Comparison of ENCODE assay signal across 14 cellular contexts in genomic region chr6:6793388-6794250, GRCh38.
DNase-seq lines count a peak whose midpoint lies in the region; ATAC-seq and TF ChIP-seq lines count a peak whose summit lies in the region.
"Had no signal": no experiment of that assay in that cellular context is flagged by ENCODE, and none has a peak within 500 bp of the region (broad histone marks: within the 10 kb centered on the region; RNA-seq: fewer than 3 reads in every experiment).

No MANE protein-coding gene starts in this region.

- H2AFZ ChIP-seq in PC-9 (no peak overlapping the region), hepatocyte (no peak overlapping the region)

- in situ Hi-C loops in GM13976 (cut with MboI; ENCODE audit: low sequenced_read_pairs, unreplicated experiment) = no loop called here

- CTCF ChIA-PET in PC-9 (lab: Charles Lee) = interaction anchor here (0.6 kb wide), 1 partner anchor 97 kb away, joined by 3 read pairs; no protein-coding TSS in a partner anchor

- H3K9me3 ChIP-seq in left lung = no peaks in the 10 kb centered on the region
- H3K9me3 ChIP-seq in PC-9 (ENCODE audit: insufficient read depth, low read depth) = no peaks in the 10 kb centered on the region
- H3K9me3 ChIP-seq in hepatocyte (ENCODE audit: low read depth) = no peaks in the 10 kb centered on the region
- H3K9me3 ChIP-seq: pancreas had no signal

- intact Hi-C loops in left lung (cut with DNase I) (no loop called here), PC-9 (cut with micrococcal nuclease; ENCODE audit: unreplicated experiment) (no loop called here)

- TF ChIP-seq CTCF in GM13976 (IDR thresholded peaks at IDR 0.05; ENCODE audit: borderline replicate concordance, control extremely low read depth, extremely low read depth, insufficient read depth, missing control alignments) (no peak), left lung (IDR thresholded peaks at IDR 0.05) (no peak), PC-9 (conservative IDR thresholded peaks at IDR 0.05) (no peak), hepatocyte (IDR thresholded peaks at IDR 0.05; ENCODE audit: poor library complexity) (no peak)

- H3F3A ChIP-seq in PC-9 (ENCODE audit: insufficient read depth, low read depth) = peaks cover 5% of the 10 kb centered on the region

- DNase-seq in AML-193 (lab: John Stamatoyannopoulos, UW) = peak; percentile 97 to 98
- peak; percentile 34 for DNase-seq in GM13976 (ENCODE audit: low spot score)
- peak; percentile 95 for DNase-seq in SKM-1 treated with dmso at 0.1 percent for 144 hours (lab: John Stamatoyannopoulos, UW; ENCODE audit: unreplicated experiment)
- peak; percentile 58 to 80 for DNase-seq in left lung
- DNase-seq in PC-9 = no peak
- no peak for DNase-seq in hepatocyte (ENCODE audit: low spot score)
- DNase-seq: activated CD8-positive, alpha-beta memory T cell treated with anti-CD3 and anti-CD28 coated beads, Interleukin-2, amount 50 U/mL, for 4 hours; mesendoderm; NCI-H2029 treated with DMSO at 0.1 percent for 48 hours; OCI-M1; pancreas; stimulated activated naive CD4-positive, alpha-beta T cell had no signal

- WGBS in hepatocyte (ENCODE audit: low lambda C conversion rate, missing lambda C conversion rate) = 88% methylated on average over 9 of the region's 9 CpGs

- H3K27ac ChIP-seq in left lung (peak overlapping the region; percentile 22 to 79), PC-9 (no peak overlapping the region), hepatocyte (no peak overlapping the region)
- H3K27ac ChIP-seq: pancreas had no signal

- H3K36me3 ChIP-seq in left lung (no peaks in the 10 kb centered on the region), PC-9 (ENCODE audit: low read depth) (no peaks in the 10 kb centered on the region), hepatocyte (replicated peaks; ENCODE audit: insufficient read depth, low read depth) (no peaks in the 10 kb centered on the region)
- H3K36me3 ChIP-seq: pancreas had no signal

- H3K27me3 ChIP-seq in left lung = no peaks in the 10 kb centered on the region
- H3K27me3 ChIP-seq in PC-9 (ENCODE audit: insufficient read depth, low read depth) = no peaks in the 10 kb centered on the region
- no peaks in the 10 kb centered on the region for H3K27me3 ChIP-seq in hepatocyte
- H3K27me3 ChIP-seq: pancreas had no signal

- H3K9me2 ChIP-seq in PC-9 (ENCODE audit: insufficient read depth) = no peaks in the 10 kb centered on the region
- H3K9me2 ChIP-seq in hepatocyte (replicated peaks; ENCODE audit: insufficient read depth) = no peaks in the 10 kb centered on the region

- H4K20me1 ChIP-seq in PC-9 (ENCODE audit: insufficient read depth) (no peaks in the 10 kb centered on the region), hepatocyte (ENCODE audit: insufficient read depth, poor library complexity, severe bottlenecking) (no peaks in the 10 kb centered on the region)

- H3K4me3 ChIP-seq in left lung (no peak overlapping the region), PC-9 (no peak overlapping the region), hepatocyte (no peak overlapping the region)
- H3K4me3 ChIP-seq: pancreas had no signal

- H3K4me2 ChIP-seq in PC-9 = no peak overlapping the region
- no peak overlapping the region for H3K4me2 ChIP-seq in hepatocyte

- H3K4me1 ChIP-seq in left lung (peaks cover 4 to 22% of the 10 kb centered on the region in 2 donors), PC-9 (replicated peaks; ENCODE audit: insufficient read depth) (peaks cover 16% of the 10 kb centered on the region), hepatocyte (ENCODE audit: insufficient read depth) (no peaks in the 10 kb centered on the region)
- H3K4me1 ChIP-seq: pancreas had no signal

- peak; percentile 69 for ATAC-seq in left lung
- no peak for ATAC-seq in HG03342 (IDR thresholded peaks at IDR 0.05; ENCODE audit: unreplicated experiment)
- no peak for ATAC-seq in HG03139 (IDR thresholded peaks at IDR 0.05; ENCODE audit: unreplicated experiment)

- H3K79me2 ChIP-seq in PC-9 (ENCODE audit: low read depth) = no peaks in the 10 kb centered on the region
- H3K79me2 ChIP-seq in hepatocyte = no peaks in the 10 kb centered on the region

- BruUV-seq in PC-9 (replicated peaks; lab: Mats Ljungman, UMichigan) = no TSS peak

- POLR2A ChIA-PET in PC-9 (lab: Charles Lee; ENCODE audit: unreplicated experiment) = no interaction called here

Comparison
In these comparisons a context has a peak if more than half of its experiments do, and no peak if none do; other contexts are left out.
1. DNase-seq: peak in AML-193 (2 of 2), GM13976 (single experiment), SKM-1 treated with dmso at 0.1 percent for 144 hours (single experiment) and left lung (2 of 2); none in PC-9 (0 of 2) and hepatocyte (single experiment).
2. H3K27ac ChIP-seq: peak in left lung (2 of 2); none in PC-9 (single experiment) and hepatocyte (single experiment).